8 cellular contexts compared by ENCODE assay signal in the genomic region with DNA sequence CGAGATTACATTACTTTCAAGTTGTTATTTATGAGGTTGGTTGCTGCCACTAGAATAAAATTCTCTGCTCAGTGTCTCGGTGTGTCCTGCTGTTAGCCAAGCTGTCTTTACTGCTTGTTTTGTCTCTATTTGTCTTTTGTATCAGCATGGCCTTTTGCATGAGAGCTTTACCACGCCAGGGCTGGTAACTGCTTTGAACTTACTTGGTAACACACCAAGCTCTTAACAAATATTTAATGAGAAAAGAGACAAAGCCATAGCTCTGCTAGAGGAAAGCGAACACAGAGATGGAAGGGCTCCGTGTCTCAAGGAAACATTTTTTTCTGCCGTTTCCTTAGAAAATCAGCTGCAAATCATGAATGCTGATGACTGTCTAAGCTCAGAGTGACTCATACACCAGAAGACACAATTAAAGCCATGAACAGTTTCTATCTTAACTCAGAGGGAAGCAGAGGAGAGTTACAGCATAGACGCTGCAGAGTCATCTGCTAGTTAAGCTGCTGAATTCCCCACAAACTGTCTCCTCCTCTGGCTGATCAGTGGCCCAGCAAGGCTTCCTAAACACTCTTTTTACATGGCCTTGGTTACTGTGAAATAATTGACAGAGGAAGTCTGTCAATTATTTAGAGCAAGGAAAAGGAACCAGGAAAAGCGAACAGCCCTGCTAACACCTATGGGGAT. TPM values are rescaled to one million over a fixed set of nuclear protein-coding genes. Genes with fewer than 3 reads are reported as not detected.
A peak's percentile ranks its signal among the peaks of the same experiment; 100 is the strongest.
DNase-seq lines count a peak whose midpoint lies in the region; ATAC-seq lines count a peak whose summit lies in the region.

No MANE protein-coding gene starts in this region.

- peaks cover 59% of the 10 kb centered on the region for H3K4me1 Mint-ChIP-seq in dendritic cell treated with granulocyte-macrophage colony-stimulating factor and Interleukin-4, amounts not matched to agents 40 ng/mL and 50 ng/mL, for 4 days (ENCODE audit: low read depth)
- peaks cover 9 to 56% (median 25%) of the 10 kb centered on the region in 7 donors for H3K4me1 Mint-ChIP-seq in naive thymus-derived CD4-positive, alpha-beta T cell

- no peaks in the 10 kb centered on the region for H3K9me3 Mint-ChIP-seq in dendritic cell treated with granulocyte-macrophage colony-stimulating factor and Interleukin-4, amounts not matched to agents 40 ng/mL and 50 ng/mL, for 4 days
- peaks cover 0 to 5% (median 0%) of the 10 kb centered on the region in 11 donors for H3K9me3 Mint-ChIP-seq in naive thymus-derived CD4-positive, alpha-beta T cell

- no peak overlapping the region for H3K4me3 ChIP-seq in naive thymus-derived CD4-positive, alpha-beta T cell (ENCODE audit: low read length)

- CTCF ChIA-PET in naive thymus-derived CD4-positive, alpha-beta T cell (lab: Charles Lee) = no interaction called here

- no peaks in the 10 kb centered on the region for H3K36me3 ChIP-seq in naive thymus-derived CD4-positive, alpha-beta T cell (ENCODE audit: control insufficient read depth in 2 of 3, insufficient read depth in 3 of 3, low read length in 3 of 3)

- no peak overlapping the region for H3K27ac ChIP-seq in naive thymus-derived CD4-positive, alpha-beta T cell (ENCODE audit: low read depth, low read length)

- peak overlapping the region; percentile 91 for H3K27ac Mint-ChIP-seq in dendritic cell treated with granulocyte-macrophage colony-stimulating factor and Interleukin-4, amounts not matched to agents 40 ng/mL and 50 ng/mL, for 4 days
- peak overlapping the region in 1 of 9 donors; percentile 90 for H3K27ac Mint-ChIP-seq in naive thymus-derived CD4-positive, alpha-beta T cell

- ATAC-seq in GM21723 (IDR thresholded peaks at IDR 0.05; ENCODE audit: unreplicated experiment) = peak; percentile 48
- peak; percentile 40 for ATAC-seq in naive thymus-derived CD4-positive, alpha-beta T cell

- intact Hi-C loops in dendritic cell treated with granulocyte-macrophage colony-stimulating factor and Interleukin-4, amounts not matched to agents 40 ng/mL and 50 ng/mL, for 4 days (cut with micrococcal nuclease) = loop anchor here (5.0 kb wide), 3 partner anchors 43 to 138 kb away; a partner anchor contains a TSS
- intact Hi-C loops in naive thymus-derived CD4-positive, alpha-beta T cell (cut with micrococcal nuclease) = loop anchor here in 1 of 2 donors (5.0 to 10.0 kb wide), 3 partner anchors 114 to 237 kb away; a partner anchor contains a TSS

- POLR2A ChIA-PET in naive thymus-derived CD4-positive, alpha-beta T cell (lab: Charles Lee) = no interaction called here

- no peaks in the 10 kb centered on the region for H3K27me3 ChIP-seq in naive thymus-derived CD4-positive, alpha-beta T cell (ENCODE audit: control insufficient read depth in 2 of 2, insufficient read depth in 2 of 2, low read length in 2 of 2)

- peaks cover 0 to 16% of the 10 kb centered on the region in 2 donors for H3K4me1 ChIP-seq in naive thymus-derived CD4-positive, alpha-beta T cell (ENCODE audit: control insufficient read depth in 2 of 2, insufficient read depth in 2 of 2, low read length in 2 of 2)

- peak; percentile 71 for DNase-seq in Ammon's horn (ENCODE audit: low spot score)
- DNase-seq in NOMO-1 (lab: John Stamatoyannopoulos, UW; ENCODE audit: unreplicated experiment in 2 of 2) = peak; percentile 66 to 95
- DNase-seq in naive thymus-derived CD4-positive, alpha-beta T cell = no peak
- DNase-seq in D341Med (ENCODE audit: low spot score) = no peak
- no peak for DNase-seq in OCI-M2 (lab: John Stamatoyannopoulos, UW; ENCODE audit: unreplicated experiment)
- DNase-seq in LoVo (ENCODE audit: low spot score) = no peak

- no peaks in the 10 kb centered on the region for H3K27me3 Mint-ChIP-seq in dendritic cell treated with granulocyte-macrophage colony-stimulating factor and Interleukin-4, amounts not matched to agents 40 ng/mL and 50 ng/mL, for 4 days
- no peaks in the 10 kb centered on the region for H3K27me3 Mint-ChIP-seq in naive thymus-derived CD4-positive, alpha-beta T cell

- no peaks in the 10 kb centered on the region for H3K9me3 ChIP-seq in naive thymus-derived CD4-positive, alpha-beta T cell (ENCODE audit: control insufficient read depth in 2 of 3, low read length in 3 of 3)

- H3K4me3 Mint-ChIP-seq in dendritic cell treated with granulocyte-macrophage colony-stimulating factor and Interleukin-4, amounts not matched to agents 40 ng/mL and 50 ng/mL, for 4 days = peak overlapping the region; percentile 39
- peak overlapping the region in 1 of 10 donors; percentile 76 for H3K4me3 Mint-ChIP-seq in naive thymus-derived CD4-positive, alpha-beta T cell

- H3K36me3 Mint-ChIP-seq in dendritic cell treated with granulocyte-macrophage colony-stimulating factor and Interleukin-4, amounts not matched to agents 40 ng/mL and 50 ng/mL, for 4 days (ENCODE audit: low read depth) = peaks cover 60% of the 10 kb centered on the region
- peaks cover 5 to 30% (median 25%) of the 10 kb centered on the region in 5 donors for H3K36me3 Mint-ChIP-seq in naive thymus-derived CD4-positive, alpha-beta T cell

RNA-seq across cellular contexts. Expression of a gene that starts 44.8 kb away (rescaled TPM):
- total RNA-seq in naive thymus-derived CD4-positive, alpha-beta T cell = 10 to 100 TPM in 2 of 5 experiments, 1 to 10 TPM in 3; 2.0 to 16.2 (median 4.4) TPM
- 1 to 10 TPM; 1.1 to 1.2 TPM for polyA plus RNA-seq in naive thymus-derived CD4-positive, alpha-beta T cell

Comparison
In these comparisons a context has a peak if more than half of its experiments do, and no peak if none do; other contexts are left out.
1. DNase-seq: peak in Ammon's horn (single experiment) and NOMO-1 (2 of 2); none in naive thymus-derived CD4-positive, alpha-beta T cell (0 of 9), D341Med (single experiment), OCI-M2 (single experiment) and LoVo (single experiment).